Comparison of ENCODE assay signal across 8 cellular contexts in genomic region chr12:131929530-131930456, GRCh38. TPM values are rescaled to one million over a fixed set of nuclear protein-coding genes. Genes with fewer than 3 reads are reported as not detected.
DNase-seq lines count a peak whose midpoint lies in the region; ATAC-seq and TF ChIP-seq lines count a peak whose summit lies in the region.

No MANE protein-coding gene starts in this region.

- peaks cover 36% of the 10 kb centered on the region for H3K4me1 Mint-ChIP-seq in stimulated activated effector memory CD8-positive, alpha-beta T cell treated with anti-CD3 and anti-CD28 coated beads, Interleukin-12 subunit alpha, Interleukin-12 subunit beta, amount 100 ng/mL, for 72 hours

- H3K79me2 ChIP-seq in DND-41 (ENCODE audit: insufficient read depth, low read length), result peaks cover 28% of the 10 kb centered on the region

- peak overlapping the region; percentile 96 for H3K4me2 ChIP-seq in DND-41 (ENCODE audit: insufficient read depth, low read length)

- H3K9me3 Mint-ChIP-seq in stimulated activated effector memory CD8-positive, alpha-beta T cell treated with anti-CD3 and anti-CD28 coated beads, Interleukin-12 subunit alpha, Interleukin-12 subunit beta, amount 100 ng/mL, for 72 hours, result no peaks in the 10 kb centered on the region

- H3K9ac ChIP-seq in DND-41 (ENCODE audit: low read depth, low read length), result peak overlapping the region; percentile 86

- peaks cover 23% of the 10 kb centered on the region for H4K20me1 ChIP-seq in DND-41 (ENCODE audit: insufficient read depth, low read length)

- ATAC-seq in DND-41 (ENCODE audit: insufficient read depth, low read depth), result peak; percentile 43
- peak; percentile 17 for ATAC-seq in stimulated activated effector memory CD8-positive, alpha-beta T cell treated with anti-CD3 and anti-CD28 coated beads, Interleukin-12 subunit alpha, Interleukin-12 subunit beta, amount 100 ng/mL, for 72 hours
- no peak for ATAC-seq in HG03565 (IDR thresholded peaks at IDR 0.05; ENCODE audit: unreplicated experiment)

- peaks cover 57% of the 10 kb centered on the region for H3K36me3 Mint-ChIP-seq in stimulated activated effector memory CD8-positive, alpha-beta T cell treated with anti-CD3 and anti-CD28 coated beads, Interleukin-12 subunit alpha, Interleukin-12 subunit beta, amount 100 ng/mL, for 72 hours

- peak overlapping the region; percentile 95 for H3K4me3 Mint-ChIP-seq in stimulated activated effector memory CD8-positive, alpha-beta T cell treated with anti-CD3 and anti-CD28 coated beads, Interleukin-12 subunit alpha, Interleukin-12 subunit beta, amount 100 ng/mL, for 72 hours

- in situ Hi-C loops in brain microvascular endothelial cell (cut with HindIII; ENCODE audit: low pct_ligation_motif_present, low sequenced_read_pairs), result no loop called here

- H3K36me3 ChIP-seq in DND-41 (ENCODE audit: insufficient read depth, low read length) (peaks cover 42% of the 10 kb centered on the region), SJCRH30 (peaks cover 33% of the 10 kb centered on the region), brain microvascular endothelial cell (replicated peaks) (peaks cover 35% of the 10 kb centered on the region)

- H3K27ac Mint-ChIP-seq in stimulated activated effector memory CD8-positive, alpha-beta T cell treated with anti-CD3 and anti-CD28 coated beads, Interleukin-12 subunit alpha, Interleukin-12 subunit beta, amount 100 ng/mL, for 72 hours, result peak overlapping the region; percentile 95

- peak overlapping the region; percentile 95 for H2AFZ ChIP-seq in DND-41 (ENCODE audit: low read depth, low read length)

- H3K27me3 ChIP-seq in DND-41 (ENCODE audit: insufficient read depth, low read length, poor library complexity) (no peaks in the 10 kb centered on the region), SJCRH30 (no peaks in the 10 kb centered on the region), brain microvascular endothelial cell (replicated peaks) (no peaks in the 10 kb centered on the region)

- no peak for TF ChIP-seq CTCF in DND-41 (IDR thresholded peaks at IDR 0.05; ENCODE audit: borderline replicate concordance, extremely low read depth, low read length, poor library complexity, severe bottlenecking)
- TF ChIP-seq CTCF in HFF-Myc (IDR thresholded peaks at IDR 0.05; ENCODE audit: low read depth, low read length, missing control alignments), result no peak
- TF ChIP-seq CTCF in brain microvascular endothelial cell (IDR thresholded peaks at IDR 0.05; ENCODE audit: low read depth, low read length, missing control alignments), result no peak

- no peaks in the 10 kb centered on the region for H3K9me3 ChIP-seq in DND-41 (ENCODE audit: insufficient read depth, low read length, severe bottlenecking)
- no peaks in the 10 kb centered on the region for H3K9me3 ChIP-seq in SJCRH30 (replicated peaks)

- H3K4me1 ChIP-seq in DND-41 (ENCODE audit: insufficient read depth, low read length) (peaks cover 27% of the 10 kb centered on the region), SJCRH30 (peaks cover 3% of the 10 kb centered on the region; the same call in 1 of the 2 replicates)

- DNase-seq in DND-41, result peak; percentile 55
- no peak for DNase-seq in HFF-Myc (ENCODE audit: extremely low read depth, low read depth)
- peak in 1 of 2 experiments; percentile 26 for DNase-seq in SJCRH30
- peak; percentile 18 for DNase-seq in brain microvascular endothelial cell
- DNase-seq in kidney tubule cell (ENCODE audit: low spot score), result peak; percentile 47
- DNase-seq in stimulated activated effector memory CD8-positive, alpha-beta T cell treated with anti-CD3 and anti-CD28 coated beads, Interleukin-12 subunit alpha, Interleukin-12 subunit beta, amount 100 ng/mL, for 72 hours (ENCODE audit: low spot score in 2 of 2), result peak in 1 of 2 donors; percentile 69
- no peak for DNase-seq in H4 (ENCODE audit: low spot score)

- H3K27ac ChIP-seq in DND-41 (ENCODE audit: low read length) (peak overlapping the region; percentile 80), SJCRH30 (peak overlapping the region; percentile 81), brain microvascular endothelial cell (peak overlapping the region; percentile 84)

- peak overlapping the region; percentile 97 to 98 for H3K4me3 ChIP-seq in DND-41 (ENCODE audit: low read depth in 1 of 2, low read length in 2 of 2)
- peak overlapping the region; percentile 92 for H3K4me3 ChIP-seq in HFF-Myc (replicated peaks; ENCODE audit: low read depth, low read length)
- H3K4me3 ChIP-seq in SJCRH30, result peak overlapping the region; percentile 99
- H3K4me3 ChIP-seq in brain microvascular endothelial cell (ENCODE audit: low read depth, low read length), result peak overlapping the region; percentile 95

RNA-seq across cellular contexts. Expression of gene PUS1, which starts 0.7 kb away (rescaled TPM):
- 16.0 and 17.1 TPM in 2 replicates for total RNA-seq in SJCRH30 (2014; rRNA removed; shearing (Covaris generic))
- total RNA-seq in H4 (2014; rRNA removed; shearing (Covaris generic)), result 6.3 and 9.0 TPM in 2 replicates

RNA-seq across cellular contexts. Expression of gene EP400, which starts 19.9 kb away (rescaled TPM):
- total RNA-seq in SJCRH30 (2014; rRNA removed; shearing (Covaris generic)), result 15.0 and 17.0 TPM in 2 replicates
- total RNA-seq in H4 (2014; rRNA removed; shearing (Covaris generic)), result 5.3 and 6.7 TPM in 2 replicates

RNA-seq across cellular contexts. Expression of gene ULK1, which starts 35.4 kb away (rescaled TPM):
- 7.2 and 7.6 TPM in 2 replicates for total RNA-seq in SJCRH30 (2014; rRNA removed; shearing (Covaris generic))
- total RNA-seq in H4 (2014; rRNA removed; shearing (Covaris generic)), result 1.9 and 2.5 TPM in 2 replicates

Comparison
In these comparisons a context has a peak if more than half of its experiments do, and no peak if none do; other contexts are left out.
1. DNase-seq: peak in DND-41 (single experiment), brain microvascular endothelial cell (single experiment) and kidney tubule cell (single experiment); none in HFF-Myc (single experiment) and H4 (single experiment).
2. Peak in every context shown above with its lines, with median percentiles within 50 percentile points of each other: H3K27ac ChIP-seq and H3K4me3 ChIP-seq.